ENCODE assay signal across 27 cellular contexts in genomic region chr13:53020764-53021332, GRCh38. TPM values are rescaled to one million over a fixed set of nuclear protein-coding genes. Genes with fewer than 3 reads are reported as not detected.
"Had no signal": no experiment of that assay in that cellular context is flagged by ENCODE, and none has a peak within 500 bp of the region (broad histone marks: within the 10 kb centered on the region; RNA-seq: fewer than 3 reads in every experiment).

No MANE protein-coding gene starts in this region.

- H3K9me3 ChIP-seq: ascending aorta, body of pancreas had no signal

- H3K27ac ChIP-seq: ascending aorta, body of pancreas had no signal

- H3K4me1 ChIP-seq: ascending aorta had no signal

- H3K4me3 ChIP-seq: ascending aorta, body of pancreas had no signal

- ATAC-seq: activated naive CD4-positive, alpha-beta T cell treated with anti-CD3 and anti-CD28 coated beads, Interleukin-2, amount 50 U/mL, for 72 hours; activated naive CD8-positive, alpha-beta T cell treated with anti-CD3 and anti-CD28 coated beads, Interleukin-2, amount 50 U/mL, for 24 hours; activated T-cell treated with anti-CD3 and anti-CD28 coated beads, Interleukin-2, amount 50 U/mL, for 4 hours; body of pancreas; PC-3 had no signal

- DNase-seq: activated B cell treated with CpG ODN at 0.5 μM for 24 hours; activated CD4-positive, alpha-beta memory T cell treated with anti-CD3 and anti-CD28 coated beads for 36 hours; activated CD4-positive, alpha-beta T cell treated with anti-CD3 and anti-CD28 coated beads for 1 hour; activated CD4-positive, alpha-beta T cell treated with anti-CD3 and anti-CD28 coated beads, Interleukin-2, amount 10 ng/mL, durations not matched to agents 7 days and 5 days; activated CD8-positive, alpha-beta memory T cell treated with anti-CD3 and anti-CD28 coated beads for 24 hours; activated effector memory CD4-positive, alpha-beta T cell treated with anti-CD3 and anti-CD28 coated beads, Interleukin-2, amount 50 U/mL, for 16 hours; activated naive CD4-positive, alpha-beta T cell treated with Interleukin-2 at 50 U/mL for 16 hours; activated naive CD8-positive, alpha-beta T cell treated with anti-CD3 and anti-CD28 coated beads, Interleukin-2, amount 50 U/mL, for 24 hours; activated T-cell treated with anti-CD3 and anti-CD28 coated beads, Interleukin-2, amount 50 U/mL, for 4 hours; amniotic stem cell; body of pancreas; central memory CD4-positive, alpha-beta T cell; MM.1S; NCI-H1105; NCI-H1436; NCI-H1694 treated with DMSO at 0.1 percent for 48 hours; NCI-H2029 treated with DMSO at 0.1 percent for 48 hours; NCI-H345; NCI-H510A; NCI-H526 treated with DMSO at 0.1 percent for 48 hours; PC-3; SHP77 treated with DMSO at 0.1 percent for 48 hours had no signal

- H3K27me3 ChIP-seq: ascending aorta, body of pancreas had no signal

- H3K36me3 ChIP-seq: ascending aorta had no signal

- FAIRE-seq: bronchial epithelial cell, RCC 7860 had no signal

RNA-seq across cellular contexts. Expression of gene OLFM4, which starts 7.8 kb away (rescaled TPM):
- total RNA-seq: activated B cell treated with CpG ODN at 0.5 μM for 24 hours; activated CD4-positive, alpha-beta memory T cell treated with anti-CD3 and anti-CD28 coated beads for 36 hours; activated CD4-positive, alpha-beta T cell treated with anti-CD3 and anti-CD28 coated beads, Interleukin-2, amount 10 ng/mL, durations not matched to agents 7 days and 5 days; activated naive CD4-positive, alpha-beta T cell treated with anti-CD3 and anti-CD28 coated beads, Interleukin-2, amount 50 U/mL, for 72 hours; ascending aorta; bronchial epithelial cell; PC-3; SK-MEL-5 had no signal
